ENCODE assay signal across 28 cellular contexts in the genomic region with DNA sequence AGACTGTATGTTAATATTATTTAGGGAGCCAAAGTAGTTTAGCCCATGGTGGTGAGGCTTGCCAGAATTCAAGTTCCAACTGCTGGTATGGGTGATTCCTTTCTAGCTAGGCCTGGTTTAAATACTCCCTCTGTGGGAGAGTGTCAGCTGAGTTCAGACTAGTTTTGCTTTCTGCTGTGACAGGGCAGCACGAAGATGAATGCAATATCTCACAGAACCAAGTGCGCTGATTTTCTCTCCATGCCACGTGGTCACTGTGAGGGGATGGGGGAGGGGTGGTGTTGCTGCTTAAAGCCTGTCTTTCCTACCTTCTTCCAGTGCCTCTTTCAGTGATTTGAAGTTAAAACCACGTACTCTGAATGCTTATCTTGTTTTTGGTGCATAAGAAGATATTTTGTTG.
"Had no signal": no experiment of that assay in that cellular context is flagged by ENCODE, and none has a peak within 500 bp of the region (broad histone marks: within the 10 kb centered on the region; RNA-seq: fewer than 3 reads in every experiment).

No MANE protein-coding gene starts in this region.

- DNase-seq: naive B cell; naive thymus-derived CD8-positive, alpha-beta T cell; nephron progenitor cell; pancreas; psoas muscle; right cardiac atrium; right lobe of liver; sigmoid colon; small intestine; stimulated activated CD4-positive, alpha-beta T cell treated with anti-CD3 and anti-CD28 coated beads, Interleukin-15, amount 100 ng/mL, for 24 hours; stimulated activated CD4-positive, alpha-beta T cell treated with anti-CD3 and anti-CD28 coated beads, Interleukin-2, amount 100 ng/mL, for 24 hours; stimulated activated CD4-positive, alpha-beta T cell treated with anti-CD3 and anti-CD28 coated beads, Interleukin-2, amount 100 ng/mL, for 48 hours; stimulated activated CD4-positive, alpha-beta T cell treated with anti-CD3 and anti-CD28 coated beads, Interleukin-4, amount 100 ng/mL, for 24 hours; stimulated activated naive B cell treated with anti-CD40 and anti-IgM and Interleukin-4, amounts not matched to agents 10 μg/mL and 1 μg/mL and 100 μg/mL, for 72 hours; stimulated activated naive CD4-positive, alpha-beta T cell treated with Interleukin-2 at 50 U/mL for 16 hours; substantia nigra; testis; tibial artery; transverse colon had no signal

- H3K9me3 ChIP-seq: neutrophil, pancreas, psoas muscle, right lobe of liver, sigmoid colon, suprapubic skin, testis, tibial artery, transverse colon, vagina had no signal

- H3K27ac ChIP-seq: neutrophil, pancreas, psoas muscle, right lobe of liver, sigmoid colon, suprapubic skin, testis, tibial artery, transverse colon, vagina had no signal

- H3K4me1 ChIP-seq: pancreas, psoas muscle, right lobe of liver, sigmoid colon, suprapubic skin, testis, tibial artery, transverse colon, vagina had no signal

- ATAC-seq: naive thymus-derived CD8-positive, alpha-beta T cell; natural killer cell treated with Interleukin-12 subunit alpha and Interleukin-12 subunit beta and Interleukin-15 and Interleukin-18, amount 100 ng/mL, for 72 hours; pancreas; psoas muscle; right cardiac atrium; right lobe of liver; stimulated activated effector memory CD8-positive, alpha-beta T cell treated with anti-CD3 and anti-CD28 coated beads, Interleukin-12 subunit alpha, Interleukin-12 subunit beta, amount 100 ng/mL, for 72 hours; stimulated activated naive B cell treated with anti-CD40 and anti-IgM and Interleukin-4, amounts not matched to agents 10 μg/mL and 1 μg/mL and 100 μg/mL, for 72 hours had no signal

- H3K27ac Mint-ChIP-seq: naive B cell; naive thymus-derived CD8-positive, alpha-beta T cell; natural killer cell treated with Interleukin-12 subunit alpha and Interleukin-12 subunit beta and Interleukin-15 and Interleukin-18, amount 100 ng/mL, for 72 hours; nephron progenitor cell; progenitor cell of endocrine pancreas; stimulated activated effector memory CD8-positive, alpha-beta T cell treated with anti-CD3 and anti-CD28 coated beads, Interleukin-12 subunit alpha, Interleukin-12 subunit beta, amount 100 ng/mL, for 72 hours; stimulated activated naive B cell treated with anti-CD40 and anti-IgM and Interleukin-4, amounts not matched to agents 10 μg/mL and 1 μg/mL and 100 μg/mL, for 72 hours; stimulated activated naive CD8-positive, alpha-beta T cell treated with anti-CD3 and anti-CD28 coated beads, Interleukin-15, Interleukin-2, amounts not matched to agents 100 ng/mL and 50 ng/mL, for 24 hours; type B pancreatic cell had no signal

- H3K4me1 Mint-ChIP-seq: naive B cell; naive thymus-derived CD8-positive, alpha-beta T cell; neural crest cell; stimulated activated effector memory CD8-positive, alpha-beta T cell treated with anti-CD3 and anti-CD28 coated beads, Interleukin-12 subunit alpha, Interleukin-12 subunit beta, amount 100 ng/mL, for 72 hours; stimulated activated naive B cell treated with anti-CD40 and anti-IgM and Interleukin-4, amounts not matched to agents 10 μg/mL and 1 μg/mL and 100 μg/mL, for 72 hours had no signal

- H3K27me3 Mint-ChIP-seq: naive B cell; naive thymus-derived CD8-positive, alpha-beta T cell; progenitor cell of endocrine pancreas; stimulated activated naive B cell treated with anti-CD40 and anti-IgM and Interleukin-4, amounts not matched to agents 10 μg/mL and 1 μg/mL and 100 μg/mL, for 72 hours; stimulated activated naive CD8-positive, alpha-beta T cell treated with anti-CD3 and anti-CD28 coated beads, Interleukin-15, Interleukin-2, amounts not matched to agents 100 ng/mL and 50 ng/mL, for 24 hours; type B pancreatic cell had no signal

- H3K36me3 ChIP-seq: neutrophil, pancreas, right lobe of liver, sigmoid colon, suprapubic skin, tibial artery, transverse colon, vagina had no signal

- H3K4me3 Mint-ChIP-seq: naive B cell; naive thymus-derived CD8-positive, alpha-beta T cell; natural killer cell treated with Interleukin-12 subunit alpha and Interleukin-12 subunit beta and Interleukin-15 and Interleukin-18, amount 100 ng/mL, for 72 hours; nephron progenitor cell; neural crest cell; stimulated activated effector memory CD8-positive, alpha-beta T cell treated with anti-CD3 and anti-CD28 coated beads, Interleukin-12 subunit alpha, Interleukin-12 subunit beta, amount 100 ng/mL, for 72 hours; stimulated activated naive B cell treated with anti-CD40 and anti-IgM and Interleukin-4, amounts not matched to agents 10 μg/mL and 1 μg/mL and 100 μg/mL, for 72 hours; stimulated activated naive CD8-positive, alpha-beta T cell treated with anti-CD3 and anti-CD28 coated beads, Interleukin-15, Interleukin-2, amounts not matched to agents 100 ng/mL and 50 ng/mL, for 24 hours; type B pancreatic cell had no signal

- H3K4me3 ChIP-seq: pancreas, psoas muscle, right lobe of liver, sigmoid colon, suprapubic skin, testis, tibial artery, transverse colon, vagina had no signal

- H3K9me3 Mint-ChIP-seq: stimulated activated naive CD8-positive, alpha-beta T cell treated with anti-CD3 and anti-CD28 coated beads, Interleukin-15, Interleukin-2, amounts not matched to agents 100 ng/mL and 50 ng/mL, for 24 hours; type B pancreatic cell had no signal

- H3K36me3 Mint-ChIP-seq: naive B cell; naive thymus-derived CD8-positive, alpha-beta T cell; natural killer cell treated with Interleukin-12 subunit alpha and Interleukin-12 subunit beta and Interleukin-15 and Interleukin-18, amount 100 ng/mL, for 72 hours; stimulated activated effector memory CD8-positive, alpha-beta T cell treated with anti-CD3 and anti-CD28 coated beads, Interleukin-12 subunit alpha, Interleukin-12 subunit beta, amount 100 ng/mL, for 72 hours; stimulated activated naive B cell treated with anti-CD40 and anti-IgM and Interleukin-4, amounts not matched to agents 10 μg/mL and 1 μg/mL and 100 μg/mL, for 72 hours; type B pancreatic cell had no signal

- H3K27me3 ChIP-seq: neutrophil, right lobe of liver, sigmoid colon, suprapubic skin, testis, tibial artery, transverse colon, vagina had no signal
